ENCODE assay signal across 7 cellular contexts in genomic region chr6:28657756-28658465, GRCh38.
DNase-seq lines count a peak whose midpoint lies in the region; ATAC-seq and TF ChIP-seq lines count a peak whose summit lies in the region.

No MANE protein-coding gene starts in this region.

- no peak overlapping the region for H3K27ac ChIP-seq in heart left ventricle

- peak; percentile 72 for ATAC-seq in GM18502 (IDR thresholded peaks at IDR 0.05; ENCODE audit: poor library complexity, unreplicated experiment)
- peak in 3 of 4 donors; percentile 41 to 91 (median 75) for ATAC-seq in heart left ventricle
- no peak for ATAC-seq in GM21367 (IDR thresholded peaks at IDR 0.05; ENCODE audit: unreplicated experiment)

- DNase-seq in HUDEP-2 (lab: John Stamatoyannopoulos, UW; ENCODE audit: unreplicated experiment in 76 of 76): peak in 61 of 76 experiments; percentile 18 to 74 (median 52)
- peak; percentile 24 to 37 for DNase-seq in SHP77 (lab: John Stamatoyannopoulos, UW)
- peak; percentile 32 for DNase-seq in activated naive CD8-positive, alpha-beta T cell treated with anti-CD3 and anti-CD28 coated beads, Interleukin-2, amount 50 U/mL, for 16 hours (ENCODE audit: low read depth, low spot score)
- DNase-seq in heart left ventricle: peak in 1 of 5 donors; percentile 12
- DNase-seq in putamen (ENCODE audit: low spot score): peak; percentile 56

- H3K4me3 ChIP-seq in heart left ventricle: peak overlapping the region in 11 of 12 donors; percentile 21 to 57 (median 42)

- peaks cover 0 to 17% (median 3%) of the 10 kb centered on the region in 12 donors for H3K4me1 ChIP-seq in heart left ventricle

- intact Hi-C loops in heart left ventricle (cut with DNase I): no loop called here

- 3 to 5% (median 4%) methylated on average over 27 of the region's 27 CpGs for WGBS in heart left ventricle, 4 donors

- no peaks in the 10 kb centered on the region for H3K9me3 ChIP-seq in heart left ventricle

- TF ChIP-seq POLR2A in heart left ventricle (IDR thresholded peaks at IDR 0.05): no peak

- no peaks in the 10 kb centered on the region for H3K36me3 ChIP-seq in heart left ventricle

- H3K27me3 ChIP-seq in heart left ventricle: peaks cover 0 to 72% (median 21%) of the 10 kb centered on the region in 9 donors

- TF ChIP-seq CTCF in heart left ventricle (IDR thresholded peaks at IDR 0.05): no peak
